Comparison of ENCODE assay signal across 2 cellular contexts in genomic region chr5:179913461-179913860, GRCh38.
TF ChIP-seq lines count a peak whose summit lies in the region.

No MANE protein-coding gene starts in this region.

TF ChIP-seq in HCT116, 20 proteins besides CTCF, POLR2A, EP300 and RAD21:
- TF ChIP-seq ATF3 (IDR thresholded peaks at IDR 0.05): no peak
- no peak for TF ChIP-seq POLR2AphosphoS5 (IDR thresholded peaks at IDR 0.05; ENCODE audit: low read depth, low read length)
- TF ChIP-seq SP1 (IDR thresholded peaks at IDR 0.05; ENCODE audit: low read depth): no peak
- no peak for TF ChIP-seq FOSL1 (IDR thresholded peaks at IDR 0.05; ENCODE audit: low read depth)
- TF ChIP-seq ZFX (IDR thresholded peaks at IDR 0.05): no peak
- no peak for TF ChIP-seq EZH2phosphoT487 (IDR thresholded peaks at IDR 0.05; ENCODE audit: borderline replicate concordance)
- TF ChIP-seq SRF (IDR thresholded peaks at IDR 0.05; ENCODE audit: low read depth): no peak
- TF ChIP-seq CEBPB (IDR thresholded peaks at IDR 0.05; ENCODE audit: low read depth): no peak
- TF ChIP-seq TCF7L2 (IDR thresholded peaks at IDR 0.05; ENCODE audit: borderline replicate concordance, extremely low read depth, insufficient read depth, insufficient read length): no peak

TF ChIP-seq in K562, 482 proteins besides CTCF, POLR2A, EP300 and RAD21:
- TF ChIP-seq PTBP1 (IDR thresholded peaks at IDR 0.05; ENCODE audit: low read depth, low read length) (no peak), ARID1B (IDR thresholded peaks at IDR 0.05) (no peak), PATZ1 (CRISPR knock-in tag; IDR thresholded peaks at IDR 0.05; ENCODE audit: borderline replicate concordance) (no peak), CLOCK (CRISPR knock-in tag; IDR thresholded peaks at IDR 0.05; ENCODE audit: borderline replicate concordance) (no peak), SRSF1 (IDR thresholded peaks at IDR 0.05; ENCODE audit: low read depth, low read length) (no peak), RBM22 (IDR thresholded peaks at IDR 0.05; ENCODE audit: low read depth, low read length, poor library complexity, severe bottlenecking) (no peak), TAL1 (IDR thresholded peaks at IDR 0.05) (no peak), MEF2D (tag; conservative IDR thresholded peaks at IDR 0.05; ENCODE audit: low read depth) (no peak), MTA3 (IDR thresholded peaks at IDR 0.05; ENCODE audit: borderline replicate concordance) (no peak), TCF3 (CRISPR knock-in tag; IDR thresholded peaks at IDR 0.05) (no peak), TRIM25 (IDR thresholded peaks at IDR 0.05; ENCODE audit: borderline replicate concordance) (no peak), ZNF644 (tag; IDR thresholded peaks at IDR 0.05; ENCODE audit: low read depth) (no peak), ZNF253 (CRISPR knock-in tag; conservative IDR thresholded peaks at IDR 0.05) (no peak), HCFC1 (IDR thresholded peaks at IDR 0.05; ENCODE audit: low read depth, low read length) (no peak), ZNF785 (CRISPR knock-in tag; IDR thresholded peaks at IDR 0.05) (no peak)
TF ChIP-seq in K562: peak in this region for 0.
